In genomic region chr1:33255347-33256311, GRCh38 we compare ENCODE assay signal across 8 cellular contexts. TPM values are rescaled to one million over a fixed set of nuclear protein-coding genes. Genes with fewer than 3 reads are reported as not detected.
DNase-seq lines count a peak whose midpoint lies in the region; ATAC-seq and TF ChIP-seq lines count a peak whose summit lies in the region.

No MANE protein-coding gene starts in this region.

- peak overlapping the region; percentile 43 for H3K27ac Mint-ChIP-seq in T-helper 17 cell
- H3K27ac Mint-ChIP-seq in brain: peak overlapping the region in 4 of 5 experiments; percentile 1 to 55 (median 22)

- ATAC-seq in T-helper 17 cell (peak; percentile 20), HG03135 (IDR thresholded peaks at IDR 0.05; ENCODE audit: unreplicated experiment) (no peak)

- H3K4me3 ChIP-seq in LNCaP clone FGC (ENCODE audit: low read depth, low read length) (peak overlapping the region; percentile 50), retinal pigment epithelial cell (ENCODE audit: low read length) (peak overlapping the region; percentile 29)

- H3K9me3 ChIP-seq in T-helper 17 cell (ENCODE audit: control insufficient read depth, low read length, poor library complexity, severe bottlenecking): no peaks in the 10 kb centered on the region

- DNase-seq in SIG-M5 treated with dmso at 0.1 percent for 504 hours (lab: John Stamatoyannopoulos, UW; ENCODE audit: unreplicated experiment): peak; percentile 27
- no peak for DNase-seq in SIG-M5 (lab: John Stamatoyannopoulos, UW)
- peak; percentile 57 for DNase-seq in LNCaP clone FGC (ENCODE audit: low read depth)
- DNase-seq in T-helper 17 cell: peak in 2 of 3 donors; percentile 17 to 28
- peak; percentile 71 for DNase-seq in iPS DF 4.7 (ENCODE audit: extremely low read depth, low spot score)
- peak; percentile 15 for DNase-seq in retinal pigment epithelial cell (ENCODE audit: low read depth)

- H3K4me1 Mint-ChIP-seq in T-helper 17 cell: peaks cover 19% of the 10 kb centered on the region
- H3K4me1 Mint-ChIP-seq in brain: peaks cover 34% of the 10 kb centered on the region

- no peak for TF ChIP-seq CTCF in LNCaP clone FGC (IDR thresholded peaks at IDR 0.05; ENCODE audit: control insufficient read depth, extremely low read depth, insufficient read depth)
- no peak for TF ChIP-seq CTCF in brain (conservative IDR thresholded peaks at IDR 0.05)
- TF ChIP-seq CTCF in retinal pigment epithelial cell (conservative IDR thresholded peaks at IDR 0.05; ENCODE audit: low read depth, low read length): no peak

- H3K4me3 Mint-ChIP-seq in T-helper 17 cell (peak overlapping the region; percentile 73), brain (peak overlapping the region; percentile 2 to 81 (median 65))

- H3K27me3 Mint-ChIP-seq in T-helper 17 cell: no peaks in the 10 kb centered on the region
- peaks cover 19% of the 10 kb centered on the region for H3K27me3 Mint-ChIP-seq in brain

- peaks cover 0 to 3% (median 0%) of the 10 kb centered on the region in 5 experiments for H3K9me3 Mint-ChIP-seq in brain

- H3K36me3 Mint-ChIP-seq in T-helper 17 cell (ENCODE audit: low read depth): peaks cover 3% of the 10 kb centered on the region
- H3K36me3 Mint-ChIP-seq in brain: no peaks in the 10 kb centered on the region

RNA-seq across cellular contexts. Expression of gene ZNF362, which starts 0.7 kb away (rescaled TPM):
- 10 to 100 TPM; 21.3 to 25.2 TPM for total RNA-seq in T-helper 17 cell
- 61.4 TPM for polyA plus RNA-seq in brain (ENCODE audit: insufficient read depth, low read depth, low replicate concordance)
